Comparison of ENCODE assay signal across 27 cellular contexts in genomic region chr2:33077316-33077715, GRCh38.
"Had no signal": no experiment of that assay in that cellular context is flagged by ENCODE, and none has a peak within 500 bp of the region (broad histone marks: within the 10 kb centered on the region; RNA-seq: fewer than 3 reads in every experiment).

No MANE protein-coding gene starts in this region.

- H3K27ac ChIP-seq: adrenal gland, body of pancreas had no signal

- ATAC-seq: activated CD4-positive, alpha-beta T cell treated with anti-CD3 and anti-CD28 coated beads for 36 hours; activated CD4-positive, CD25-positive, alpha-beta regulatory T cell treated with anti-CD3 and anti-CD28 coated beads, Interleukin-2, amount 50 U/mL, for 24 hours; activated CD8-positive, alpha-beta T cell treated with anti-CD3 and anti-CD28 coated beads, Interleukin-2, amount 10 ng/mL, durations not matched to agents 7 days and 5 days; activated naive CD4-positive, alpha-beta T cell treated with anti-CD3 and anti-CD28 coated beads, Interleukin-2, amount 50 U/mL, for 72 hours; activated T-cell treated with anti-CD3 and anti-CD28 coated beads, Interleukin-2, amount 50 U/mL, for 4 hours; body of pancreas; WTC11 had no signal

- H3K4me1 ChIP-seq: adrenal gland, body of pancreas had no signal

- DNase-seq: activated CD4-positive, alpha-beta T cell treated with anti-CD3 and anti-CD28 coated beads for 36 hours; activated CD4-positive, alpha-beta T cell treated with anti-CD3 and anti-CD28 coated beads, Interleukin-2, amount 10 ng/mL, durations not matched to agents 7 days and 5 days; activated CD4-positive, alpha-beta T cell treated with anti-CD3 and anti-CD28 coated beads, Interleukin-2, amount 50 U/mL, for 48 hours; activated CD8-positive, alpha-beta memory T cell treated with anti-CD3 and anti-CD28 coated beads, Interleukin-2, amount 50 U/mL, for 4 hours; activated CD8-positive, alpha-beta T cell treated with anti-CD3 and anti-CD28 coated beads, Interleukin-2, amount 10 ng/mL, durations not matched to agents 7 days and 5 days; activated gamma-delta T cell treated with Interleukin-2 at 50 U/mL for 16 hours; activated naive CD4-positive, alpha-beta T cell treated with anti-CD3 and anti-CD28 coated beads for 36 hours; activated T-cell treated with anti-CD3 and anti-CD28 coated beads for 4 hours; activated T-cell treated with anti-CD3 and anti-CD28 coated beads, Interleukin-2, amount 50 U/mL, for 4 hours; adrenal gland; body of pancreas; central memory CD4-positive, alpha-beta T cell; Karpas-422; KBM-7; NCI-H1105 treated with DMSO at 0.1 percent for 48 hours; NCI-H1436; NCI-H1694; NCI-H1930; NCI-H2081 treated with DMSO at 0.1 percent for 48 hours; NCI-H226; NCI-H524 treated with DMSO at 0.1 percent for 48 hours; NCI-H748 treated with DMSO at 0.1 percent for 48 hours; OCI-M1; Right ventricle myocardium superior had no signal

- H3K36me3 ChIP-seq: adrenal gland had no signal

- H3K27me3 ChIP-seq: adrenal gland, body of pancreas had no signal

- H3K9me3 ChIP-seq: adrenal gland, body of pancreas had no signal

- H3K4me3 ChIP-seq: adrenal gland, body of pancreas had no signal
